Comparison of ENCODE assay signal across 32 cellular contexts in genomic region chr11:15744693-15745092, GRCh38.
"Had no signal": no experiment of that assay in that cellular context is flagged by ENCODE, and none has a peak within 500 bp of the region (broad histone marks: within the 10 kb centered on the region; RNA-seq: fewer than 3 reads in every experiment).

No MANE protein-coding gene starts in this region.

- H3K4me1 Mint-ChIP-seq: activated CD4-positive, alpha-beta T cell treated with anti-CD3 and anti-CD28 coated beads for 36 hours; activated CD4-positive, alpha-beta T cell treated with anti-CD3 and anti-CD28 coated beads, Interleukin-2, amount 10 ng/mL, durations not matched to agents 24 days and 14 days; activated naive CD4-positive, alpha-beta T cell treated with anti-CD3 and anti-CD28 coated beads, Interleukin-2, amount 10 ng/mL, durations not matched to agents 7 days and 5 days; activated naive CD8-positive, alpha-beta T cell treated with anti-CD3 and anti-CD28 coated beads, Interleukin-2, amount 10 ng/mL, durations not matched to agents 7 days and 5 days; T-helper 17 cell had no signal

- H3K9me3 ChIP-seq: ascending aorta, breast epithelium, colonic mucosa, esophagus squamous epithelium, gastroesophageal sphincter, heart right ventricle had no signal

- H3K4me1 ChIP-seq: ascending aorta, breast epithelium, colonic mucosa, esophagus squamous epithelium, gastroesophageal sphincter had no signal

- H3K9me3 Mint-ChIP-seq: activated CD4-positive, alpha-beta memory T cell treated with anti-CD3 and anti-CD28 coated beads for 36 hours; activated CD4-positive, alpha-beta T cell treated with anti-CD3 and anti-CD28 coated beads, Interleukin-2, amount 10 ng/mL, durations not matched to agents 24 days and 14 days; activated naive CD4-positive, alpha-beta T cell treated with anti-CD3 and anti-CD28 coated beads, Interleukin-2, amount 10 ng/mL, durations not matched to agents 7 days and 5 days; activated T-cell treated with anti-CD3 and anti-CD28 coated beads, Interleukin-2, amount 50 U/mL, for 24 hours; T-helper 2 cell treated with Interferon-gamma antibody and Interleukin-4, amounts not matched to agents 5 μg/mL and 100 μg/mL, for 36 hours had no signal

- H3K36me3 Mint-ChIP-seq: activated CD4-positive, alpha-beta memory T cell treated with anti-CD3 and anti-CD28 coated beads for 36 hours; activated naive CD4-positive, alpha-beta T cell treated with anti-CD3 and anti-CD28 coated beads, Interleukin-2, amount 10 ng/mL, durations not matched to agents 7 days and 5 days; activated naive CD4-positive, alpha-beta T cell treated with anti-CD3 and anti-CD28 coated beads, Interleukin-2, amount 50 U/mL, for 72 hours; activated naive CD8-positive, alpha-beta T cell treated with anti-CD3 and anti-CD28 coated beads, Interleukin-2, amount 10 ng/mL, durations not matched to agents 7 days and 5 days; brain had no signal

- H3K4me3 Mint-ChIP-seq: activated CD4-positive, alpha-beta memory T cell treated with anti-CD3 and anti-CD28 coated beads for 36 hours; activated CD4-positive, alpha-beta T cell treated with anti-CD3 and anti-CD28 coated beads for 36 hours; activated CD4-positive, alpha-beta T cell treated with anti-CD3 and anti-CD28 coated beads, Interleukin-2, amount 10 ng/mL, durations not matched to agents 24 days and 14 days; activated naive CD4-positive, alpha-beta T cell treated with anti-CD3 and anti-CD28 coated beads, Interleukin-2, amount 10 ng/mL, durations not matched to agents 7 days and 5 days; activated naive CD8-positive, alpha-beta T cell treated with anti-CD3 and anti-CD28 coated beads, Interleukin-2, amount 10 ng/mL, durations not matched to agents 7 days and 5 days; activated T-cell treated with anti-CD3 and anti-CD28 coated beads, Interleukin-2, amount 50 U/mL, for 24 hours; activated T-cell treated with anti-CD3 and anti-CD28 coated beads, Interleukin-2, amount 50 U/mL, for 72 hours; brain; T-helper 17 cell; T-helper 2 cell treated with Interferon-gamma antibody and Interleukin-4, amounts not matched to agents 5 μg/mL and 100 μg/mL, for 36 hours had no signal

- ATAC-seq: activated CD4-positive, alpha-beta T cell treated with anti-CD3 and anti-CD28 coated beads for 36 hours; activated naive CD4-positive, alpha-beta T cell treated with anti-CD3 and anti-CD28 coated beads, Interleukin-2, amount 50 U/mL, for 72 hours; gastroesophageal sphincter; heart right ventricle; T-helper 17 cell had no signal

- H3K4me3 ChIP-seq: ascending aorta, breast epithelium, cardiac muscle cell, colonic mucosa, dorsolateral prefrontal cortex, esophagus squamous epithelium, gastroesophageal sphincter, heart right ventricle had no signal

- H3K36me3 ChIP-seq: ascending aorta, breast epithelium, cardiac muscle cell, colonic mucosa, esophagus squamous epithelium, gastroesophageal sphincter, heart right ventricle had no signal

- H3K27me3 Mint-ChIP-seq: activated CD4-positive, alpha-beta memory T cell treated with anti-CD3 and anti-CD28 coated beads for 36 hours; activated CD4-positive, alpha-beta T cell treated with anti-CD3 and anti-CD28 coated beads, Interleukin-2, amount 10 ng/mL, durations not matched to agents 24 days and 14 days; activated T-cell treated with anti-CD3 and anti-CD28 coated beads, Interleukin-2, amount 50 U/mL, for 24 hours had no signal

- DNase-seq: activated CD4-positive, alpha-beta memory T cell treated with anti-CD3 and anti-CD28 coated beads for 36 hours; activated CD4-positive, alpha-beta T cell treated with anti-CD3 and anti-CD28 coated beads for 36 hours; activated CD4-positive, alpha-beta T cell treated with anti-CD3 and anti-CD28 coated beads, Interleukin-2, amount 10 ng/mL, durations not matched to agents 24 days and 14 days; activated CD4-positive, CD25-positive, alpha-beta regulatory T cell; activated CD4-positive, CD25-positive, alpha-beta regulatory T cell treated with anti-CD3 and anti-CD28 coated beads, Interleukin-2, amount 50 U/mL, for 72 hours; activated CD8-positive, alpha-beta memory T cell treated with anti-CD3 and anti-CD28 coated beads, Interleukin-2, amount 50 U/mL, for 48 hours; activated gamma-delta T cell; activated naive CD4-positive, alpha-beta T cell; activated naive CD4-positive, alpha-beta T cell treated with anti-CD3 and anti-CD28 coated beads, Interleukin-2, amount 10 ng/mL, durations not matched to agents 7 days and 5 days; activated naive CD8-positive, alpha-beta T cell treated with anti-CD3 and anti-CD28 coated beads, Interleukin-2, amount 10 ng/mL, durations not matched to agents 7 days and 5 days; activated T-cell treated with anti-CD3 and anti-CD28 coated beads for 4 hours; activated T-cell treated with anti-CD3 and anti-CD28 coated beads, Interleukin-2, amount 50 U/mL, for 24 hours; activated T-cell treated with anti-CD3 and anti-CD28 coated beads, Interleukin-2, amount 50 U/mL, for 72 hours; central memory CD4-positive, alpha-beta T cell; cerebellar nuclear complex; colonic mucosa; dorsolateral prefrontal cortex; effector memory CD4-positive, alpha-beta T cell; erythroblast; esophagus squamous epithelium; foreskin melanocyte; heart right ventricle; T-helper 1 cell; T-helper 17 cell; T1000 had no signal

- H3K27me3 ChIP-seq: ascending aorta, breast epithelium, cardiac muscle cell, colonic mucosa, gastroesophageal sphincter, heart right ventricle had no signal

- H3K27ac Mint-ChIP-seq: activated CD4-positive, alpha-beta memory T cell treated with anti-CD3 and anti-CD28 coated beads for 36 hours; activated CD4-positive, alpha-beta T cell treated with anti-CD3 and anti-CD28 coated beads for 36 hours; activated CD4-positive, alpha-beta T cell treated with anti-CD3 and anti-CD28 coated beads, Interleukin-2, amount 10 ng/mL, durations not matched to agents 24 days and 14 days; activated naive CD4-positive, alpha-beta T cell treated with anti-CD3 and anti-CD28 coated beads, Interleukin-2, amount 10 ng/mL, durations not matched to agents 7 days and 5 days; activated naive CD4-positive, alpha-beta T cell treated with anti-CD3 and anti-CD28 coated beads, Interleukin-2, amount 50 U/mL, for 72 hours; activated naive CD8-positive, alpha-beta T cell treated with anti-CD3 and anti-CD28 coated beads, Interleukin-2, amount 10 ng/mL, durations not matched to agents 7 days and 5 days; activated T-cell treated with anti-CD3 and anti-CD28 coated beads, Interleukin-2, amount 50 U/mL, for 24 hours; activated T-cell treated with anti-CD3 and anti-CD28 coated beads, Interleukin-2, amount 50 U/mL, for 72 hours; brain; T-helper 17 cell; T-helper 2 cell treated with Interferon-gamma antibody and Interleukin-4, amounts not matched to agents 5 μg/mL and 100 μg/mL, for 36 hours had no signal

- H3K27ac ChIP-seq: ascending aorta, breast epithelium, cardiac muscle cell, colonic mucosa, dorsolateral prefrontal cortex, esophagus squamous epithelium, gastroesophageal sphincter, heart right ventricle had no signal
